Comparison of ENCODE assay signal across 9 cellular contexts in genomic region chr6:36851149-36851614, GRCh38. TPM values are rescaled to one million over a fixed set of nuclear protein-coding genes. Genes with fewer than 3 reads are reported as not detected.
DNase-seq lines count a peak whose midpoint lies in the region; ATAC-seq and TF ChIP-seq lines count a peak whose summit lies in the region.
"Had no signal": no experiment of that assay in that cellular context is flagged by ENCODE, and none has a peak within 500 bp of the region (broad histone marks: within the 10 kb centered on the region; RNA-seq: fewer than 3 reads in every experiment).

No MANE protein-coding gene starts in this region.

- H3K4me2 ChIP-seq in H9 (ENCODE audit: insufficient read depth, insufficient read length, low read length) = no peak overlapping the region

- H3K27ac Mint-ChIP-seq in H9 = no peak overlapping the region
- H3K27ac Mint-ChIP-seq: activated B cell treated with CpG ODN at 0.5 μM for 24 hours had no signal

- no peaks in the 10 kb centered on the region for H3K9me3 ChIP-seq in H9 (ENCODE audit: control insufficient read depth, low read depth, low read length)
- no peaks in the 10 kb centered on the region for H3K9me3 ChIP-seq in adipocyte (ENCODE audit: control insufficient read depth, low read length)
- H3K9me3 ChIP-seq in heart left ventricle = no peaks in the 10 kb centered on the region
- no peaks in the 10 kb centered on the region for H3K9me3 ChIP-seq in psoas muscle

- no peak overlapping the region for H2AFZ ChIP-seq in H9 (ENCODE audit: low read length)

- H3K9ac ChIP-seq in H9 (ENCODE audit: extremely low read depth, insufficient read length, low read length) (no peak overlapping the region), adipocyte (ENCODE audit: low read length) (no peak overlapping the region)

- intact Hi-C loops in heart left ventricle (cut with DNase I) = loop anchor here in 9 of 10 donors (1.0 to 10.0 kb wide), 5 partner anchors 82 to 236 kb away; no protein-coding TSS in a partner anchor
- intact Hi-C loops in psoas muscle (cut with DNase I) = loop anchor here (1.0 to 5.0 kb wide), 4 partner anchors 85 to 234 kb away; no protein-coding TSS in a partner anchor

- ATAC-seq in heart left ventricle (peak in 2 of 4 donors; percentile 4 to 17), psoas muscle (peak; percentile 5 to 59 (median 47)), HG03520 (IDR thresholded peaks at IDR 0.05; ENCODE audit: unreplicated experiment) (no peak), HG02870 (IDR thresholded peaks at IDR 0.05; ENCODE audit: unreplicated experiment) (no peak)

- no peak overlapping the region for H4K5ac ChIP-seq in H9 (ENCODE audit: insufficient read length, low read depth, low read length)

- H2BK12ac ChIP-seq in H9 (ENCODE audit: insufficient read length, low read depth, low read length) = no peak overlapping the region

- no peak overlapping the region for H2BK15ac ChIP-seq in H9 (ENCODE audit: low read depth, low read length)

- no peak overlapping the region for H2BK120ac ChIP-seq in H9 (ENCODE audit: low read depth, low read length, poor library complexity, severe bottlenecking)

- no peaks in the 10 kb centered on the region for H3K79me2 ChIP-seq in H9 (ENCODE audit: insufficient read depth, low read length)

- peaks cover 26 to 28% of the 10 kb centered on the region in 2 experiments for H3K4me1 Mint-ChIP-seq in H9

- peak; percentile 90 for TF ChIP-seq CTCF in H9 (conservative IDR thresholded peaks at IDR 0.05)
- peak; percentile 68 to 90 (median 83) for TF ChIP-seq CTCF in heart left ventricle (IDR thresholded peaks at IDR 0.05)
- peak; percentile 77 for TF ChIP-seq CTCF in psoas muscle (IDR thresholded peaks at IDR 0.05)

- H3K79me1 ChIP-seq in H9 (ENCODE audit: insufficient read depth, low read depth, low read length, poor library complexity, severe bottlenecking) = no peaks in the 10 kb centered on the region

- H2BK20ac ChIP-seq in H9 (ENCODE audit: low read depth, low read length, poor library complexity, severe bottlenecking) = no peak overlapping the region

- no peak overlapping the region for H3K4me3 Mint-ChIP-seq in H9
- H3K4me3 Mint-ChIP-seq: activated B cell treated with CpG ODN at 0.5 μM for 24 hours had no signal

- H4K20me1 ChIP-seq in H9 (ENCODE audit: control insufficient read depth, insufficient read depth, insufficient read length) = peaks cover 2% of the 10 kb centered on the region

- no peak overlapping the region for H3K23ac ChIP-seq in H9 (ENCODE audit: insufficient read length, low read depth, low read length)

- no peaks in the 10 kb centered on the region for H3K9me3 Mint-ChIP-seq in H9
- H3K9me3 Mint-ChIP-seq: activated B cell treated with CpG ODN at 0.5 μM for 24 hours had no signal

- DNase-seq in COLO668 (lab: John Stamatoyannopoulos, UW; ENCODE audit: unreplicated experiment) (peak; percentile 14), H9 (peak; percentile 56), NCI-H510A treated with DMSO at 0.1 percent for 48 hours (lab: John Stamatoyannopoulos, UW) (peak; percentile 72), adipocyte (ENCODE audit: low read depth) (peak; percentile 79), heart left ventricle (peak in 3 of 5 donors; percentile 36 to 69 (median 68)), psoas muscle (no peak)
- DNase-seq: activated B cell treated with CpG ODN at 0.5 μM for 24 hours had no signal

- H3K56ac ChIP-seq in H9 (ENCODE audit: insufficient read length, low read depth, low read length) = no peak overlapping the region

- no peak for TF ChIP-seq POLR2A in heart left ventricle (IDR thresholded peaks at IDR 0.05)

- peaks cover 4% of the 10 kb centered on the region for H3K23me2 ChIP-seq in H9 (ENCODE audit: insufficient read length, low read depth, low read length, poor library complexity, severe bottlenecking)

- H3K18ac ChIP-seq in H9 (ENCODE audit: insufficient read length, low read depth, low read length) = no peak overlapping the region

- H3K36me3 ChIP-seq in adipocyte (ENCODE audit: control insufficient read depth, insufficient read depth, low read length, severe bottlenecking) (peaks cover 10% of the 10 kb centered on the region), heart left ventricle (peaks cover 0 to 24% (median 7%) of the 10 kb centered on the region in 9 donors), psoas muscle (ENCODE audit: insufficient read depth in 1 of 2, low read depth in 1 of 2) (peaks cover 0 to 11% of the 10 kb centered on the region in 2 donors)

- H3K27me3 ChIP-seq in H9 (ENCODE audit: insufficient read depth, low read length) = no peaks in the 10 kb centered on the region
- H3K27me3 ChIP-seq in adipocyte (replicated peaks; ENCODE audit: control insufficient read depth, insufficient read depth, low read length) = no peaks in the 10 kb centered on the region
- no peaks in the 10 kb centered on the region for H3K27me3 ChIP-seq in heart left ventricle
- H3K27me3 ChIP-seq in psoas muscle (ENCODE audit: insufficient read depth in 3 of 3, low read length in 2 of 3) = no peaks in the 10 kb centered on the region

- H2AK5ac ChIP-seq in H9 (ENCODE audit: insufficient read length, low read length) = no peak overlapping the region

- H4K8ac ChIP-seq in H9 (replicated peaks; ENCODE audit: insufficient read length, low read depth, low read length) = no peak overlapping the region

- H3T11ph ChIP-seq in H9 (ENCODE audit: low read length) = no peak overlapping the region

- H3K36me3 Mint-ChIP-seq in H9 (ENCODE audit: insufficient read depth in 1 of 3, low read depth in 3 of 3) = peaks cover 13 to 38% (median 28%) of the 10 kb centered on the region in 3 experiments; a peak in 6 of 7 replicates

- no peaks in the 10 kb centered on the region; the same call in 1 of the 2 replicates for H3K4me1 ChIP-seq in H9 (ENCODE audit: insufficient read depth, low read length)
- peaks cover 25% of the 10 kb centered on the region for H3K4me1 ChIP-seq in adipocyte (ENCODE audit: control insufficient read depth, insufficient read depth, low read length)
- peaks cover 2 to 76% (median 50%) of the 10 kb centered on the region in 12 donors for H3K4me1 ChIP-seq in heart left ventricle
- H3K4me1 ChIP-seq in psoas muscle = peaks cover 36% of the 10 kb centered on the region

- H3K27me3 Mint-ChIP-seq in H9 (ENCODE audit: low read depth) = peaks cover 2% of the 10 kb centered on the region; the same call in 1 of the 2 replicates

- no peak overlapping the region for H3K27ac ChIP-seq in H9 (ENCODE audit: insufficient read length, low read depth, low read length)
- H3K27ac ChIP-seq in heart left ventricle = peak overlapping the region in 8 of 12 donors; percentile 39 to 98 (median 79)
- peak overlapping the region; percentile 94 for H3K27ac ChIP-seq in psoas muscle

- H3K4me3 ChIP-seq in adipocyte (ENCODE audit: low read length) (no peak overlapping the region), heart left ventricle (no peak overlapping the region), psoas muscle (no peak overlapping the region)

- H3K14ac ChIP-seq in H9 (ENCODE audit: insufficient read depth, low read length) = no peak overlapping the region

- no CpG with 5 or more reads among the region's 3 CpGs for WGBS in H9 (ENCODE audit: extremely low coverage, insufficient read length, low lambda C conversion rate)
- WGBS in heart left ventricle, 4 donors = 21 to 31% (median 29%) methylated on average over 3 of the region's 3 CpGs
- WGBS in psoas muscle, 3 donors = 14 to 32% (median 21%) methylated on average over 3 of the region's 3 CpGs

- H2BK5ac ChIP-seq in H9 (ENCODE audit: insufficient read length, low read length) = no peak overlapping the region

- H3K4ac ChIP-seq in H9 (ENCODE audit: low read depth, low read length) = no peak overlapping the region

- H4K91ac ChIP-seq in H9 (ENCODE audit: insufficient read length, low read depth, low read length) = no peak overlapping the region

RNA-seq across cellular contexts. Expression of gene CPNE5, which starts 11.9 kb away (rescaled TPM):
- total RNA-seq in H9 (2021) (0.29 and 0.52 TPM in 2 replicates), heart left ventricle (100 to 1,000 TPM in 1 of 9 donors, 10 to 100 TPM in 7, 1 to 10 TPM in 1; 5.2 to 111 (median 28.4) TPM), psoas muscle (1 to 10 TPM in 2 of 4 donors, under 1 TPM in 2; 0.27 to 1.1 (median 0.72) TPM)
- polyA plus RNA-seq in heart left ventricle (10 to 100 TPM in 1 of 2 donors, 1 to 10 TPM in 1; 4.0 to 12.1 TPM), psoas muscle (1 to 10 TPM in 1 of 3 donors, under 1 TPM in 2; 0.03 to 1.7 (median 0.10) TPM)

RNA-seq across cellular contexts. Expression of gene PPIL1, which starts 23.4 kb away (rescaled TPM):
- 87.8 and 88.3 TPM in 2 replicates for total RNA-seq in H9 (2021)
- 10 to 100 TPM; 30.9 to 61.6 (median 42.6) TPM for total RNA-seq in heart left ventricle
- polyA plus RNA-seq in heart left ventricle = 10 to 100 TPM; 42.6 to 69.3 TPM
- 10 to 100 TPM; 20.9 to 38.8 (median 22.1) TPM for total RNA-seq in psoas muscle
- polyA plus RNA-seq in psoas muscle = 10 to 100 TPM; 18.1 to 92.3 (median 40.4) TPM

RNA-seq across cellular contexts. Expression of gene C6orf89, which starts 34.6 kb away (rescaled TPM):
- total RNA-seq in H9 (2021) (11.8 and 12.7 TPM in 2 replicates), heart left ventricle (10 to 100 TPM; 54.2 to 86.2 (median 75.5) TPM), psoas muscle (10 to 100 TPM; 37.1 to 53.4 (median 51.1) TPM)
- polyA plus RNA-seq in heart left ventricle (10 to 100 TPM; 34.0 to 55.9 TPM), psoas muscle (10 to 100 TPM; 23.2 to 56.3 (median 35.4) TPM)

Comparison
In these comparisons a context has a peak if more than half of its experiments do, and no peak if none do; other contexts are left out.
1. DNase-seq: peak in COLO668 (single experiment), H9 (single experiment), NCI-H510A treated with DMSO at 0.1 percent for 48 hours (single experiment), adipocyte (single experiment) and heart left ventricle (3 of 5); none in psoas muscle (0 of 2).
2. ATAC-seq: peak in psoas muscle (4 of 4); none in HG03520 (single experiment) and HG02870 (single experiment).
3. Peak in every context shown above with its lines, with median percentiles within 50 percentile points of each other: CTCF ChIP-seq.